ENCODE assay signal across 11 cellular contexts in genomic region chr17:3917391-3917931, GRCh38. TPM values are rescaled to one million over a fixed set of nuclear protein-coding genes. Genes with fewer than 3 reads are reported as not detected.
A peak's percentile ranks its signal among the peaks of the same experiment; 100 is the strongest.
DNase-seq lines count a peak whose midpoint lies in the region; ATAC-seq, FAIRE-seq and TF ChIP-seq lines count a peak whose summit lies in the region.
"Had no signal": no experiment of that assay in that cellular context is flagged by ENCODE, and none has a peak within 500 bp of the region (broad histone marks: within the 10 kb centered on the region; RNA-seq: fewer than 3 reads in every experiment).

No MANE protein-coding gene starts in this region.

- intact Hi-C loops in K562 (cut with micrococcal nuclease): no loop called here

- no peaks in the 10 kb centered on the region for H3K27me3 Mint-ChIP-seq in IgD-negative memory B cell
- peaks cover 4% of the 10 kb centered on the region for H3K27me3 Mint-ChIP-seq in GM23338 (ENCODE audit: insufficient read depth, low read depth, poor library complexity)
- peaks cover 4% of the 10 kb centered on the region for H3K27me3 Mint-ChIP-seq in osteocyte (ENCODE audit: unreplicated experiment)

- H3K4me1 ChIP-seq in K562 (replicated peaks in 1 of 2; ENCODE audit: control insufficient read depth in 2 of 2, insufficient read depth in 2 of 2, low read length in 2 of 2): peaks cover 37 to 65% of the 10 kb centered on the region in 2 experiments
- peaks cover 0 to 17% of the 10 kb centered on the region in 2 donors for H3K4me1 ChIP-seq in lung (ENCODE audit: control insufficient read depth in 2 of 2, insufficient read depth in 2 of 2, low read length in 2 of 2)
- no peaks in the 10 kb centered on the region; the same call in 1 of the 2 replicates for H3K4me1 ChIP-seq in GM23338 (ENCODE audit: insufficient read depth)

- H3K36me3 ChIP-seq in K562 (ENCODE audit: control insufficient read depth, insufficient read depth, low read length) (peaks cover 7% of the 10 kb centered on the region; the same call in 1 of the 3 replicates), lung (ENCODE audit: control insufficient read depth in 2 of 2, insufficient read depth in 2 of 2, low read length in 2 of 2) (no peaks in the 10 kb centered on the region), GM23338 (ENCODE audit: insufficient read depth) (no peaks in the 10 kb centered on the region)

- no peak for TF ChIP-seq EP300 in K562 (IDR thresholded peaks at IDR 0.05; ENCODE audit: low read length)

- H3K4me3 ChIP-seq in K562 (no peak overlapping the region), lung (no peak overlapping the region), GM23338 (no peak overlapping the region)

- FAIRE-seq in K562 (lab: Jason Lieb, UNC): peak; percentile 35
- FAIRE-seq: D721Med had no signal

- 2% methylated on average over 7 of the region's 11 CpGs for WGBS in K562 (ENCODE audit: insufficient coverage, low coverage, missing lambda C conversion rate)
- 6 to 11% methylated on average over 11 of the region's 11 CpGs for WGBS in lung, 2 donors

- BruUV-seq in K562 (replicated peaks; lab: Mats Ljungman, UMichigan): no TSS peak

- H3K4me2 ChIP-seq in K562 (ENCODE audit: insufficient read depth, low read length) (peak overlapping the region; percentile 56), GM23338 (no peak overlapping the region)

- H3K9me1 ChIP-seq in K562 (ENCODE audit: control insufficient read depth, insufficient read depth, low read length): peaks cover 6% of the 10 kb centered on the region

- H3K9ac ChIP-seq in K562 (ENCODE audit: insufficient read depth in 1 of 2, low read depth in 2 of 2, low read length in 2 of 2): peak overlapping the region; percentile 18 to 56

- H3K36me3 Mint-ChIP-seq in IgD-negative memory B cell (no peaks in the 10 kb centered on the region), GM23338 (ENCODE audit: low read depth) (no peaks in the 10 kb centered on the region), osteocyte (ENCODE audit: unreplicated experiment) (no peaks in the 10 kb centered on the region)

- DNase-seq in AG08396 (ENCODE audit: low spot score): peak; percentile 49
- peak; percentile 67 to 80 (median 74) for DNase-seq in K562 (ENCODE audit: extremely low read depth in 1 of 4, low spot score in 3 of 4)
- peak; percentile 45 for DNase-seq in lung (ENCODE audit: low spot score)
- no peak for DNase-seq in GM23338 (ENCODE audit: low spot score)
- DNase-seq in osteocyte (ENCODE audit: extremely low spot score, unreplicated experiment): no peak
- DNase-seq: NCI-H2107 had no signal

- no peak for TF ChIP-seq RAD21 in K562 (CRISPR knock-in tag; conservative IDR thresholded peaks at IDR 0.05 in 1 of 2, IDR thresholded peaks at IDR 0.05 in 1 of 2)

- no peaks in the 10 kb centered on the region for H3K27me3 ChIP-seq in K562 (ENCODE audit: control insufficient read depth in 2 of 2, insufficient read depth in 2 of 2, low read length in 2 of 2)
- no peaks in the 10 kb centered on the region for H3K27me3 ChIP-seq in lung (ENCODE audit: control insufficient read depth, insufficient read depth)
- no peaks in the 10 kb centered on the region for H3K27me3 ChIP-seq in GM23338 (ENCODE audit: insufficient read depth)

- POLR2A ChIA-PET in K562 (lab: Yijun Ruan, JAX): interaction anchor here (0.6 to 1.1 kb wide), 3 partner anchors 21 to 483 kb away, joined by 3 to 6 read pairs (median 3); no protein-coding TSS in a partner anchor

- H3K27ac Mint-ChIP-seq in IgD-negative memory B cell: peak overlapping the region in 2 of 3 donors; percentile 45 to 97
- no peak overlapping the region for H3K27ac Mint-ChIP-seq in GM23338
- H3K27ac Mint-ChIP-seq in osteocyte (ENCODE audit: unreplicated experiment): no peak overlapping the region

- CTCF ChIA-PET in K562 (lab: Yijun Ruan, JAX; ENCODE audit: low intra/inter-chr PET ratio): no interaction called here

- H3K4me1 Mint-ChIP-seq in IgD-negative memory B cell (peaks cover 25 to 48% (median 45%) of the 10 kb centered on the region in 3 donors), GM23338 (peaks cover 5% of the 10 kb centered on the region; the same call in 2 of the 3 replicates), osteocyte (ENCODE audit: unreplicated experiment) (no peaks in the 10 kb centered on the region)

- ATAC-seq in K562 (peak; percentile 55), lung (ENCODE audit: insufficient read depth, low FRiP score) (no peak), GM23338 (no peak), GM18861 (IDR thresholded peaks at IDR 0.05; ENCODE audit: unreplicated experiment) (no peak), GM21423 (IDR thresholded peaks at IDR 0.05; ENCODE audit: unreplicated experiment) (no peak)

- H4K20me1 ChIP-seq in K562 (replicated peaks; ENCODE audit: control insufficient read depth, insufficient read depth, low read length) (0 out of 2 replicates have a peak, but pooled peaks cover 9% of the 10 kb centered on the region), GM23338 (replicated peaks; ENCODE audit: insufficient read depth) (no peaks in the 10 kb centered on the region)

- H3K9me3 Mint-ChIP-seq in IgD-negative memory B cell (no peaks in the 10 kb centered on the region), GM23338 (no peaks in the 10 kb centered on the region), osteocyte (ENCODE audit: unreplicated experiment) (no peaks in the 10 kb centered on the region)

- H3K9me2 ChIP-seq in GM23338 (ENCODE audit: insufficient read depth): no peaks in the 10 kb centered on the region

- peak overlapping the region in 3 of 4 donors; percentile 85 to 90 (median 89) for H3K4me3 Mint-ChIP-seq in IgD-negative memory B cell
- H3K4me3 Mint-ChIP-seq in GM23338: no peak overlapping the region
- no peak overlapping the region for H3K4me3 Mint-ChIP-seq in osteocyte (ENCODE audit: unreplicated experiment)

- no peak for TF ChIP-seq POLR2A in K562 (conservative IDR thresholded peaks at IDR 0.05)

- H3K79me2 ChIP-seq in K562 (ENCODE audit: control insufficient read depth, insufficient read depth, low read length) (peaks cover 42% of the 10 kb centered on the region), GM23338 (replicated peaks; ENCODE audit: insufficient read depth) (no peaks in the 10 kb centered on the region)

- no peaks in the 10 kb centered on the region for H3K9me3 ChIP-seq in K562 (replicated peaks; ENCODE audit: control insufficient read depth, insufficient read depth, low read depth, low read length)
- no peaks in the 10 kb centered on the region for H3K9me3 ChIP-seq in lung (ENCODE audit: control insufficient read depth in 2 of 2, insufficient read depth in 1 of 2, low read length in 1 of 2)

- H3K27ac ChIP-seq in K562 (ENCODE audit: extremely low read depth, low read depth, low read length) (peak overlapping the region; percentile 81), lung (ENCODE audit: low read depth in 1 of 2, low read length in 1 of 2) (peak overlapping the region in 1 of 2 donors; percentile 76), GM23338 (ENCODE audit: low read depth) (no peak overlapping the region)

- in situ Hi-C loops in K562 (cut with MboI): loop anchor here (10.0 kb wide), 1 partner anchor 87 kb away; no protein-coding TSS in a partner anchor

- peak overlapping the region; percentile 74 for H2AFZ ChIP-seq in K562 (ENCODE audit: low read depth, low read length)
- no peak overlapping the region for H2AFZ ChIP-seq in GM23338

- TF ChIP-seq CTCF in K562 (IDR thresholded peaks at IDR 0.05 in 2 of 3, conservative IDR thresholded peaks at IDR 0.05 in 1 of 3; ENCODE audit: insufficient read depth in 2 of 3, low read depth in 1 of 3, low read length in 3 of 3) (no peak), lung (IDR thresholded peaks at IDR 0.05; ENCODE audit: control extremely low read depth, extremely low read depth) (no peak), GM23338 (conservative IDR thresholded peaks at IDR 0.05; ENCODE audit: low read depth in 2 of 2) (no peak), osteocyte (IDR thresholded peaks at IDR 0.05) (no peak)

- no peaks in the 10 kb centered on the region for H3F3A ChIP-seq in GM23338 (replicated peaks; ENCODE audit: low read depth)

RNA-seq across cellular contexts. Expression of gene P2RX1, which starts 1.2 kb away (rescaled TPM):
- polyA plus RNA-seq in IgD-negative memory B cell (2.4 TPM), K562 (2011; rRNA removed) (12.2 and 13.6 TPM in 2 replicates), K562 (2014; fragmentation: Illumina TruSeq; extraction: Trizol) (10.3 and 17.6 TPM in 2 replicates), K562 (2014; fragmentation: Nextera tagmentation; extraction: Ambion mirVana) (under 1 TPM; 0.27 to 0.66 TPM), K562 (2014; rRNA removed) (18.4 and 18.8 TPM in 2 replicates), lung (10 to 100 TPM in 1 of 2 donors, 1 to 10 TPM in 1; 7.0 to 14.0 TPM), GM23338 (2016; fragmentation: Nextera tagmentation; extraction: Ambion mirVana) (0.17 and 0.31 TPM in 2 replicates)
- 21.9 and 70.4 TPM in 2 replicates for total RNA-seq in K562 (2011; cell fraction: chromatin; rRNA removed; ENCODE audit: low replicate concordance)
- 38.4 and 45.2 TPM in 2 replicates for total RNA-seq in K562 (2011; cell fraction: nucleolus; rRNA removed)
- total RNA-seq in K562 (2011; cell fraction: nucleoplasm; rRNA removed): 27.3 and 30.9 TPM in 2 replicates
- total RNA-seq in K562 (2014; rRNA removed) (13.3 and 16.0 TPM in 2 replicates), K562 (2014; rRNA removed; fragmentation: Illumina TruSeq; extraction: Trizol) (4.9 and 6.8 TPM in 2 replicates), K562 (2015; rRNA removed; fragmentation: Illumina TruSeq; extraction: Trizol) (8.1 and 9.6 TPM in 2 replicates), K562 (2021) (15.3 and 20.3 TPM in 2 replicates), lung (10 to 100 TPM in 1 of 2 donors, 1 to 10 TPM in 1; 4.6 to 16.4 TPM), osteocyte (not detected in 2 replicates)
- polyA plus RNA-seq in K562 (2011; cell fraction: cytosol; rRNA removed): 10.0 and 27.5 TPM in 2 replicates
- 41.2 and 64.7 TPM in 2 replicates for polyA plus RNA-seq in K562 (2011; cell fraction: nucleus; rRNA removed)
- 18.2 and 106 TPM in 2 replicates for polyA plus RNA-seq in K562 (2012)
- polyA minus RNA-seq in K562 (2011; rRNA and poly(A)+ RNA removed): 4.3 and 7.9 TPM in 2 replicates
- polyA minus RNA-seq in K562 (2011; cell fraction: cytosol; rRNA and poly(A)+ RNA removed): 3.7 and 7.2 TPM in 2 replicates
- 12.2 and 18.7 TPM in 2 replicates for polyA minus RNA-seq in K562 (2011; cell fraction: nucleus; rRNA and poly(A)+ RNA removed)
- total RNA-seq in GM23338 (2014; rRNA removed; shearing (Covaris generic)): 0.19 and 2.2 TPM in 2 replicates
- total RNA-seq: lung microvascular endothelial cell had no signal

RNA-seq across cellular contexts. Expression of gene CAMKK1, which starts 24.6 kb away (rescaled TPM):
- polyA plus RNA-seq in IgD-negative memory B cell (0.53 TPM), K562 (2011; rRNA removed) (5.7 and 6.5 TPM in 2 replicates), K562 (2014; fragmentation: Illumina TruSeq; extraction: Trizol) (5.1 and 6.5 TPM in 2 replicates), K562 (2014; fragmentation: Nextera tagmentation; extraction: Ambion mirVana) (under 1 TPM; 0.34 to 0.59 TPM), K562 (2014; rRNA removed) (6.1 and 7.4 TPM in 2 replicates), lung (10 to 100 TPM in 1 of 2 donors, 1 to 10 TPM in 1; 7.9 to 11.0 TPM), GM23338 (2016; fragmentation: Nextera tagmentation; extraction: Ambion mirVana) (4.3 TPM in 2 replicates)
- 11.8 and 29.1 TPM in 2 replicates for total RNA-seq in K562 (2011; cell fraction: chromatin; rRNA removed; ENCODE audit: low replicate concordance)
- total RNA-seq in K562 (2011; cell fraction: nucleolus; rRNA removed): 17.0 TPM in 2 replicates
- total RNA-seq in K562 (2011; cell fraction: nucleoplasm; rRNA removed): 12.7 and 13.1 TPM in 2 replicates
- total RNA-seq in K562 (2014; rRNA removed) (4.9 and 6.2 TPM in 2 replicates), K562 (2014; rRNA removed; fragmentation: Illumina TruSeq; extraction: Trizol) (1.7 and 2.2 TPM in 2 replicates), K562 (2015; rRNA removed; fragmentation: Illumina TruSeq; extraction: Trizol) (4.4 and 4.5 TPM in 2 replicates), K562 (2021) (6.7 and 7.5 TPM in 2 replicates), lung (10 to 100 TPM in 1 of 2 donors, 1 to 10 TPM in 1; 3.8 to 14.9 TPM), osteocyte (1.3 and 1.8 TPM in 2 replicates)
- 5.0 and 7.4 TPM in 2 replicates for polyA plus RNA-seq in K562 (2011; cell fraction: cytosol; rRNA removed)
- polyA plus RNA-seq in K562 (2011; cell fraction: nucleus; rRNA removed): 17.5 and 25.4 TPM in 2 replicates
- 4.1 and 4.9 TPM in 2 replicates for polyA plus RNA-seq in K562 (2012)
- polyA minus RNA-seq in K562 (2011; rRNA and poly(A)+ RNA removed): 3.5 and 4.8 TPM in 2 replicates
- polyA minus RNA-seq in K562 (2011; cell fraction: cytosol; rRNA and poly(A)+ RNA removed): 3.2 and 4.5 TPM in 2 replicates
- 7.5 and 8.2 TPM in 2 replicates for polyA minus RNA-seq in K562 (2011; cell fraction: nucleus; rRNA and poly(A)+ RNA removed)
- 7.1 and 8.7 TPM in 2 replicates for total RNA-seq in GM23338 (2014; rRNA removed; shearing (Covaris generic))

RNA-seq across cellular contexts. Expression of gene ATP2A3, which starts 46.8 kb away (rescaled TPM):
- polyA plus RNA-seq in IgD-negative memory B cell (155 TPM), K562 (2011; rRNA removed) (42.6 and 65.4 TPM in 2 replicates), K562 (2014; fragmentation: Illumina TruSeq; extraction: Trizol) (31.3 and 65.0 TPM in 2 replicates), K562 (2014; fragmentation: Nextera tagmentation; extraction: Ambion mirVana) (under 1 TPM; 0.65 to 0.66 TPM), K562 (2014; rRNA removed) (54.5 and 66.9 TPM in 2 replicates), lung (10 to 100 TPM; 16.6 to 31.9 TPM), GM23338 (2016; fragmentation: Nextera tagmentation; extraction: Ambion mirVana) (8.2 and 9.6 TPM in 2 replicates)
- 198 and 586 TPM in 2 replicates for total RNA-seq in K562 (2011; cell fraction: chromatin; rRNA removed; ENCODE audit: low replicate concordance)
- 353 and 436 TPM in 2 replicates for total RNA-seq in K562 (2011; cell fraction: nucleolus; rRNA removed)
- total RNA-seq in K562 (2011; cell fraction: nucleoplasm; rRNA removed): 289 and 326 TPM in 2 replicates
- total RNA-seq in K562 (2014; rRNA removed) (41.2 and 50.7 TPM in 2 replicates), K562 (2014; rRNA removed; fragmentation: Illumina TruSeq; extraction: Trizol) (9.0 and 9.2 TPM in 2 replicates), K562 (2015; rRNA removed; fragmentation: Illumina TruSeq; extraction: Trizol) (16.9 TPM in 2 replicates), K562 (2021) (79.7 and 103 TPM in 2 replicates), lung (10 to 100 TPM; 19.0 to 64.6 TPM), osteocyte (not detected in 2 replicates)
- 45.9 and 88.8 TPM in 2 replicates for polyA plus RNA-seq in K562 (2011; cell fraction: cytosol; rRNA removed)
- polyA plus RNA-seq in K562 (2011; cell fraction: nucleus; rRNA removed): 230 and 368 TPM in 2 replicates
- 77.5 and 466 TPM in 2 replicates for polyA plus RNA-seq in K562 (2012)
- 33.8 and 63.1 TPM in 2 replicates for polyA minus RNA-seq in K562 (2011; rRNA and poly(A)+ RNA removed)
- 71.3 and 83.9 TPM in 2 replicates for polyA minus RNA-seq in K562 (2011; cell fraction: cytosol; rRNA and poly(A)+ RNA removed)
- polyA minus RNA-seq in K562 (2011; cell fraction: nucleus; rRNA and poly(A)+ RNA removed): 85.0 and 89.2 TPM in 2 replicates
- 32.6 and 35.2 TPM in 2 replicates for total RNA-seq in GM23338 (2014; rRNA removed; shearing (Covaris generic))

Comparison
In these comparisons a context has a peak if more than half of its experiments do, and no peak if none do; other contexts are left out.
1. DNase-seq: peak in AG08396 (single experiment), K562 (4 of 4) and lung (single experiment); none in GM23338 (single experiment) and osteocyte (single experiment).
2. H3K27ac Mint-ChIP-seq: peak in IgD-negative memory B cell (2 of 3); none in GM23338 (single experiment) and osteocyte (single experiment).
3. H3K4me3 Mint-ChIP-seq: peak in IgD-negative memory B cell (3 of 4); none in GM23338 (single experiment) and osteocyte (single experiment).